Comparison of ENCODE assay signal across 27 cellular contexts in genomic region chr5:131225282-131225974, GRCh38.
"Had no signal": no experiment of that assay in that cellular context is flagged by ENCODE, and none has a peak within 500 bp of the region (broad histone marks: within the 10 kb centered on the region; RNA-seq: fewer than 3 reads in every experiment).

No MANE protein-coding gene starts in this region.

- H3K36me3 Mint-ChIP-seq: activated naive CD8-positive, alpha-beta T cell; stimulated activated naive B cell treated with anti-CD40 and anti-IgM and Interleukin-4, amounts not matched to agents 10 μg/mL and 1 μg/mL and 100 μg/mL, for 72 hours had no signal

- H3K4me3 ChIP-seq: adrenal gland, body of pancreas, esophagus squamous epithelium, left lung, ovary, right lobe of liver, stomach, suprapubic skin had no signal

- H3K9me3 ChIP-seq: adrenal gland, body of pancreas, esophagus squamous epithelium, left lung, ovary, right lobe of liver, stomach, suprapubic skin had no signal

- FAIRE-seq: colon, endometrium, frontal cortex, urothelium cell line had no signal

- ATAC-seq: body of pancreas had no signal

- H3K27me3 ChIP-seq: adrenal gland, body of pancreas, esophagus squamous epithelium, left lung, ovary, right lobe of liver, stomach, suprapubic skin had no signal

- DNase-seq: activated CD4-positive, CD25-positive, alpha-beta regulatory T cell; activated effector memory CD4-positive, alpha-beta T cell treated with Interleukin-2 at 50 U/mL for 16 hours; activated naive CD4-positive, alpha-beta T cell treated with Interleukin-2 at 50 U/mL for 16 hours; effector CD8-positive, alpha-beta T cell; esophagus squamous epithelium; kidney glomerular epithelial cell; mammary epithelial cell; ovary; stimulated activated CD4-positive, alpha-beta T cell treated with anti-CD3 and anti-CD28 coated beads, Interleukin-1b, Interleukin-23, amount 100 ng/mL, for 48 hours; stimulated activated CD4-positive, alpha-beta T cell treated with anti-CD3 and anti-CD28 coated beads, Interleukin-4, amount 100 ng/mL, for 4 hours; stimulated activated CD8-positive, alpha-beta memory T cell treated with anti-CD3 and anti-CD28 coated beads, Interleukin-4, amount 100 ng/mL, for 48 hours; stomach had no signal

- H3K4me1 ChIP-seq: adrenal gland, body of pancreas, right lobe of liver, stomach had no signal

- H3K27ac Mint-ChIP-seq: activated CD4-positive, alpha-beta T cell treated with anti-CD3 and anti-CD28 coated beads for 36 hours; activated naive CD8-positive, alpha-beta T cell; naive thymus-derived CD4-positive, alpha-beta T cell; progenitor cell of endocrine pancreas; stimulated activated naive B cell treated with anti-CD40 and anti-IgM and Interleukin-4, amounts not matched to agents 10 μg/mL and 1 μg/mL and 100 μg/mL, for 72 hours had no signal

- H3K9me3 Mint-ChIP-seq: naive thymus-derived CD4-positive, alpha-beta T cell; stimulated activated naive B cell treated with anti-CD40 and anti-IgM and Interleukin-4, amounts not matched to agents 10 μg/mL and 1 μg/mL and 100 μg/mL, for 72 hours had no signal

- H3K36me3 ChIP-seq: adrenal gland, esophagus squamous epithelium, left lung, ovary, right lobe of liver, stomach, suprapubic skin had no signal

- H3K27me3 Mint-ChIP-seq: activated CD4-positive, alpha-beta T cell treated with anti-CD3 and anti-CD28 coated beads for 36 hours; activated naive CD8-positive, alpha-beta T cell; naive thymus-derived CD4-positive, alpha-beta T cell; progenitor cell of endocrine pancreas; stimulated activated naive B cell treated with anti-CD40 and anti-IgM and Interleukin-4, amounts not matched to agents 10 μg/mL and 1 μg/mL and 100 μg/mL, for 72 hours had no signal

- H3K4me3 Mint-ChIP-seq: activated CD4-positive, alpha-beta T cell treated with anti-CD3 and anti-CD28 coated beads for 36 hours; activated naive CD8-positive, alpha-beta T cell; naive thymus-derived CD4-positive, alpha-beta T cell; stimulated activated naive B cell treated with anti-CD40 and anti-IgM and Interleukin-4, amounts not matched to agents 10 μg/mL and 1 μg/mL and 100 μg/mL, for 72 hours had no signal

- H3K27ac ChIP-seq: body of pancreas, epithelial cell of prostate, left lung, ovary, right lobe of liver, stomach, suprapubic skin had no signal
